In genomic region chr4:17577660-17578481, GRCh38 we compare ENCODE assay signal across 8 cellular contexts. TPM values are rescaled to one million over a fixed set of nuclear protein-coding genes. Genes with fewer than 3 reads are reported as not detected.
DNase-seq lines count a peak whose midpoint lies in the region; ATAC-seq and TF ChIP-seq lines count a peak whose summit lies in the region.

No MANE protein-coding gene starts in this region.

- H3K4me3 ChIP-seq in Peyer's patch = peak overlapping the region; percentile 70 to 87 (median 83)
- peak overlapping the region; percentile 53 to 71 for H3K4me3 ChIP-seq in prostate gland

- WGBS in prostate gland = 9% methylated on average over 34 of the region's 34 CpGs

- H3K36me3 ChIP-seq in Peyer's patch = peaks cover 0 to 28% (median 0%) of the 10 kb centered on the region in 3 donors
- no peaks in the 10 kb centered on the region for H3K36me3 ChIP-seq in prostate gland

- H3K4me1 ChIP-seq in Peyer's patch (peaks cover 0 to 32% (median 7%) of the 10 kb centered on the region in 4 donors), prostate gland (replicated peaks) (no peaks in the 10 kb centered on the region)

- intact Hi-C loops in left ventricle myocardium superior (cut with micrococcal nuclease) (loop anchor here (10.0 kb wide), 1 partner anchor 1873 kb away; the partner anchor contains the start of gene BST1), prostate gland (cut with DNase I) (loop anchor here (2.0 to 5.0 kb wide), 2 partner anchors 37 to 234 kb away; partner anchors contain the start of genes DCAF16, MED28 and NCAPG)

- H3K27ac ChIP-seq in Peyer's patch (peak overlapping the region; percentile 85 to 97 (median 94)), prostate gland (peak overlapping the region; percentile 84 to 90)

- ATAC-seq in HG02943 (IDR thresholded peaks at IDR 0.05; ENCODE audit: low read depth, unreplicated experiment) = peak; percentile 13
- ATAC-seq in left ventricle myocardium superior = peak; percentile 17

- H3K9me3 ChIP-seq in Peyer's patch (no peaks in the 10 kb centered on the region), prostate gland (no peaks in the 10 kb centered on the region)

- peak; percentile 13 to 15 for DNase-seq in activated CD4-positive, alpha-beta T cell treated with anti-CD3 and anti-CD28 coated beads for 24 hours (ENCODE audit: low read depth in 2 of 2)
- no peak for DNase-seq in activated CD4-positive, alpha-beta T cell treated with anti-CD3 and anti-CD28 coated beads, Interleukin-2, amount 50 U/mL, for 1 hour
- peak in 2 of 3 donors; percentile 44 to 69 for DNase-seq in Peyer's patch
- peak; percentile 1 for DNase-seq in activated naive CD8-positive, alpha-beta T cell treated with anti-CD3 and anti-CD28 coated beads, Interleukin-2, amount 50 U/mL, for 16 hours (ENCODE audit: low read depth, low spot score)
- DNase-seq in left ventricle myocardium superior = peak; percentile 50
- DNase-seq in prostate gland (ENCODE audit: low spot score) = peak; percentile 20
- DNase-seq in epidermal melanocyte (ENCODE audit: insufficient read length, low spot score) = no peak

- H3K27me3 ChIP-seq in Peyer's patch (no peaks in the 10 kb centered on the region), prostate gland (replicated peaks; ENCODE audit: insufficient read depth) (no peaks in the 10 kb centered on the region)

- TF ChIP-seq POLR2A in Peyer's patch (IDR thresholded peaks at IDR 0.05) (no peak), prostate gland (IDR thresholded peaks at IDR 0.05) (no peak)

- TF ChIP-seq CTCF in Peyer's patch (IDR thresholded peaks at IDR 0.05) (peak in 1 of 6 experiments; percentile 14), prostate gland (IDR thresholded peaks at IDR 0.05) (no peak)

RNA-seq across cellular contexts. Expression of gene LAP3, which starts 0.9 kb away (rescaled TPM):
- total RNA-seq in Peyer's patch = 10 to 100 TPM; 41.4 to 79.2 (median 67.4) TPM
- 55.6 TPM for total RNA-seq in left ventricle myocardium superior
- 10 to 100 TPM; 55.8 to 98.1 TPM for total RNA-seq in prostate gland

RNA-seq across cellular contexts. Expression of gene MED28, which starts 36.6 kb away (rescaled TPM):
- total RNA-seq in Peyer's patch (10 to 100 TPM; 12.6 to 21.0 (median 18.9) TPM), left ventricle myocardium superior (23.4 TPM), prostate gland (10 to 100 TPM; 17.2 to 21.3 TPM)

Comparison
In these comparisons a context has a peak if more than half of its experiments do, and no peak if none do; other contexts are left out.
1. DNase-seq: peak in activated CD4-positive, alpha-beta T cell treated with anti-CD3 and anti-CD28 coated beads for 24 hours (2 of 2), Peyer's patch (2 of 3), activated naive CD8-positive, alpha-beta T cell treated with anti-CD3 and anti-CD28 coated beads, Interleukin-2, amount 50 U/mL, for 16 hours (single experiment), left ventricle myocardium superior (single experiment) and prostate gland (single experiment); none in activated CD4-positive, alpha-beta T cell treated with anti-CD3 and anti-CD28 coated beads, Interleukin-2, amount 50 U/mL, for 1 hour (single experiment) and epidermal melanocyte (single experiment).